ENCODE assay signal across 16 cellular contexts in genomic region chr5:90136952-90137528, GRCh38.
DNase-seq lines count a peak whose midpoint lies in the region; ATAC-seq and TF ChIP-seq lines count a peak whose summit lies in the region.
"Had no signal": no experiment of that assay in that cellular context is flagged by ENCODE, and none has a peak within 500 bp of the region (broad histone marks: within the 10 kb centered on the region; RNA-seq: fewer than 3 reads in every experiment).

No MANE protein-coding gene starts in this region.

- no peak overlapping the region for H3K23ac ChIP-seq in trophoblast cell (ENCODE audit: low read length)

- H4K12ac ChIP-seq in trophoblast cell (ENCODE audit: low read depth, low read length), result no peak overlapping the region

- H3K4me3 Mint-ChIP-seq in dendritic cell treated with granulocyte-macrophage colony-stimulating factor and Interleukin-4, amounts not matched to agents 40 ng/mL and 50 ng/mL, for 4 days, result no peak overlapping the region
- H3K4me3 Mint-ChIP-seq: CD8-positive, alpha-beta memory T cell had no signal

- no peak overlapping the region for H2BK120ac ChIP-seq in trophoblast cell (ENCODE audit: insufficient read depth, low read length, poor library complexity)

- no CpG with 5 or more reads among the region's 10 CpGs for WGBS in trophoblast cell (ENCODE audit: extremely low coverage, insufficient coverage, insufficient read length)

- H3K9me3 Mint-ChIP-seq in dendritic cell treated with granulocyte-macrophage colony-stimulating factor and Interleukin-4, amounts not matched to agents 40 ng/mL and 50 ng/mL, for 4 days, result no peaks in the 10 kb centered on the region
- H3K9me3 Mint-ChIP-seq: CD8-positive, alpha-beta memory T cell had no signal

- H3K4me2 ChIP-seq in trophoblast cell (ENCODE audit: low read length), result no peak overlapping the region

- H2BK5ac ChIP-seq in trophoblast cell (ENCODE audit: low read depth, low read length, poor library complexity), result no peak overlapping the region

- H3K4me3 ChIP-seq in trophoblast cell (ENCODE audit: low read depth, low read length), result no peak overlapping the region
- no peak overlapping the region for H3K4me3 ChIP-seq in upper lobe of right lung
- no peak overlapping the region for H3K4me3 ChIP-seq in SJCRH30
- H3K4me3 ChIP-seq: GM23248 had no signal

- H3K9me3 ChIP-seq in trophoblast cell (ENCODE audit: insufficient read depth, low read depth, low read length), result peaks cover 4% of the 10 kb centered on the region
- no peaks in the 10 kb centered on the region for H3K9me3 ChIP-seq in upper lobe of right lung
- no peaks in the 10 kb centered on the region for H3K9me3 ChIP-seq in SJCRH30 (replicated peaks)
- H3K9me3 ChIP-seq: Caco-2 had no signal

- no peak overlapping the region for H2AK5ac ChIP-seq in trophoblast cell (ENCODE audit: low read length)

- DNase-seq in left cardiac atrium (peak; percentile 16), left ventricle myocardium superior (no peak), trophoblast cell (no peak), upper lobe of right lung (no peak), NCI-H146 treated with DMSO at 0.1 percent for 48 hours (lab: John Stamatoyannopoulos, UW; ENCODE audit: unreplicated experiment) (no peak), SJCRH30 (no peak)
- DNase-seq: Caco-2; CD8-positive, alpha-beta memory T cell; DND-41; GDM1; GM23248; H7; IMR-90 had no signal

- peaks cover 11% of the 10 kb centered on the region for H3K4me1 Mint-ChIP-seq in dendritic cell treated with granulocyte-macrophage colony-stimulating factor and Interleukin-4, amounts not matched to agents 40 ng/mL and 50 ng/mL, for 4 days (ENCODE audit: low read depth)
- H3K4me1 Mint-ChIP-seq: CD8-positive, alpha-beta memory T cell had no signal

- no peaks in the 10 kb centered on the region for H3K79me1 ChIP-seq in trophoblast cell (ENCODE audit: low read length)

- ATAC-seq in left cardiac atrium (no peak), left ventricle myocardium superior (no peak), upper lobe of right lung (peak; percentile 16), GM19351 (IDR thresholded peaks at IDR 0.05; ENCODE audit: unreplicated experiment) (no peak)

- TF ChIP-seq CTCF in upper lobe of right lung (IDR thresholded peaks at IDR 0.05), result no peak

- no peak overlapping the region for H3K4ac ChIP-seq in trophoblast cell (ENCODE audit: low read depth, low read length)

- peak overlapping the region; percentile 41 for H3K27ac Mint-ChIP-seq in dendritic cell treated with granulocyte-macrophage colony-stimulating factor and Interleukin-4, amounts not matched to agents 40 ng/mL and 50 ng/mL, for 4 days
- H3K27ac Mint-ChIP-seq: CD8-positive, alpha-beta memory T cell had no signal

- H3K36me3 Mint-ChIP-seq in dendritic cell treated with granulocyte-macrophage colony-stimulating factor and Interleukin-4, amounts not matched to agents 40 ng/mL and 50 ng/mL, for 4 days (ENCODE audit: low read depth), result no peaks in the 10 kb centered on the region
- H3K36me3 Mint-ChIP-seq: CD8-positive, alpha-beta memory T cell had no signal

- H3K9ac ChIP-seq in trophoblast cell (ENCODE audit: low read length), result peak overlapping the region; percentile 64
- H3K9ac ChIP-seq: GM23248 had no signal

- no peak overlapping the region for H4K8ac ChIP-seq in trophoblast cell (ENCODE audit: low read depth, low read length)

- H4K91ac ChIP-seq in trophoblast cell (ENCODE audit: low read depth, low read length), result no peak overlapping the region

- intact Hi-C loops in left cardiac atrium (cut with DNase I), result no loop called here
- intact Hi-C loops in left ventricle myocardium superior (cut with micrococcal nuclease), result no loop called here
- intact Hi-C loops in dendritic cell treated with granulocyte-macrophage colony-stimulating factor and Interleukin-4, amounts not matched to agents 40 ng/mL and 50 ng/mL, for 4 days (cut with micrococcal nuclease), result no loop called here
- intact Hi-C loops in upper lobe of right lung (cut with DNase I), result no loop called here

- H2AFZ ChIP-seq in trophoblast cell (ENCODE audit: insufficient read depth, low read length, poor library complexity), result no peak overlapping the region
- H2AFZ ChIP-seq: GM23248 had no signal

- no peaks in the 10 kb centered on the region for H3K36me3 ChIP-seq in trophoblast cell (ENCODE audit: control insufficient read depth in 1 of 2, insufficient read depth in 2 of 2, low read length in 2 of 2)
- no peaks in the 10 kb centered on the region for H3K36me3 ChIP-seq in upper lobe of right lung
- no peaks in the 10 kb centered on the region for H3K36me3 ChIP-seq in SJCRH30

- no peaks in the 10 kb centered on the region for H3K79me2 ChIP-seq in trophoblast cell (ENCODE audit: control insufficient read depth, insufficient read depth, low read length, poor library complexity)

- H3K4me1 ChIP-seq in trophoblast cell (ENCODE audit: control insufficient read depth in 1 of 2, insufficient read depth in 2 of 2, low read length in 2 of 2) (no peaks in the 10 kb centered on the region), upper lobe of right lung (no peaks in the 10 kb centered on the region), SJCRH30 (no peaks in the 10 kb centered on the region)
- H3K4me1 ChIP-seq: Caco-2 had no signal

- no peaks in the 10 kb centered on the region for H3K27me3 Mint-ChIP-seq in dendritic cell treated with granulocyte-macrophage colony-stimulating factor and Interleukin-4, amounts not matched to agents 40 ng/mL and 50 ng/mL, for 4 days
- H3K27me3 Mint-ChIP-seq: CD8-positive, alpha-beta memory T cell had no signal

- H3K27ac ChIP-seq in trophoblast cell (ENCODE audit: low read depth, low read length), result no peak overlapping the region
- H3K27ac ChIP-seq in upper lobe of right lung, result no peak overlapping the region
- no peak overlapping the region for H3K27ac ChIP-seq in SJCRH30
- H3K27ac ChIP-seq: 22Rv1, GM23248 had no signal

- H3K27me3 ChIP-seq in trophoblast cell (ENCODE audit: insufficient read depth, low read length) (no peaks in the 10 kb centered on the region), upper lobe of right lung (no peaks in the 10 kb centered on the region), SJCRH30 (no peaks in the 10 kb centered on the region)

- H3K18ac ChIP-seq in trophoblast cell (ENCODE audit: low read length), result no peak overlapping the region

- H3K14ac ChIP-seq in trophoblast cell (ENCODE audit: low read length), result no peak overlapping the region

- H2BK12ac ChIP-seq in trophoblast cell (ENCODE audit: low read length), result no peak overlapping the region
